ENCODE assay signal across 15 cellular contexts in the genomic region with DNA sequence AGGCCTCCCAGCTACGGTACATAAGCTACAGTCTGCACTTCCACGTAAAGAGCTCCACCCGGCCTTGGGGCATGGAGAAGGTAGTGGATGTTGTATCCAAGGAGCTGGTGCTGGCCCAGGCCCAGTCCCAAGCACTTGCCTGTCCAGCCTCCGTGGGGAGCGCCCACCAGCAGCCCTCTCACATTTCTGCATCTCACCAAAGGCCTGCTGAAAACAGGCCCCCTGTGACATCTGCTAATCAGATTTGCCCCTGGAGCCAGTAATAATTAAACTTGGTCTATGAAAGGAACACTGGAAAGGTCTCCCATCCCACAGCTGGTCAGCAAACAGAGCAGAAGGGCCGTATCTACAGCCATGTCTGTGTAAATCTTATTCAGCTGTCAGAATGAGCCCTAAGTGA.
DNase-seq lines count a peak whose midpoint lies in the region; ATAC-seq, FAIRE-seq and TF ChIP-seq lines count a peak whose summit lies in the region.
"Had no signal": no experiment of that assay in that cellular context is flagged by ENCODE, and none has a peak within 500 bp of the region (broad histone marks: within the 10 kb centered on the region; RNA-seq: fewer than 3 reads in every experiment).

No MANE protein-coding gene starts in this region.

- no peaks in the 10 kb centered on the region for H4K20me1 ChIP-seq in H1 (replicated peaks in 1 of 2; ENCODE audit: control insufficient read depth in 1 of 2, insufficient read depth in 2 of 2, low read length in 2 of 2)

- TF ChIP-seq POLR2A in NB4 (IDR thresholded peaks at IDR 0.05; ENCODE audit: extremely low read depth, insufficient read length): no peak
- TF ChIP-seq POLR2A in H1 (IDR thresholded peaks at IDR 0.05; ENCODE audit: control extremely low read depth in 1 of 2, low read depth in 2 of 2, low read length in 2 of 2): no peak
- no peak for TF ChIP-seq POLR2A in testis (IDR thresholded peaks at IDR 0.05)

- TF ChIP-seq RAD21 in H1 (IDR thresholded peaks at IDR 0.05 in 1 of 2, conservative IDR thresholded peaks at IDR 0.05 in 1 of 2; ENCODE audit: low read depth in 2 of 2, low read length in 2 of 2): no peak

- no peak overlapping the region for H3K56ac ChIP-seq in H1 (replicated peaks; ENCODE audit: insufficient read length, low read depth, low read length)

- intact Hi-C loops in testis (cut with DNase I; ENCODE audit: low total_unique reads): loop anchor here (10.0 kb wide), 1 partner anchor 87 kb away; no protein-coding TSS in a partner anchor

- DNase-seq in NB4 (ENCODE audit: low read depth) (peak; percentile 18), H1 (ENCODE audit: low read depth in 1 of 2, low spot score in 2 of 2) (no peak), testis (no peak), COLO668 (lab: John Stamatoyannopoulos, UW; ENCODE audit: unreplicated experiment) (no peak)
- DNase-seq: activated CD4-positive, alpha-beta T cell treated with anti-CD3 and anti-CD28 coated beads, Interleukin-2, amount 10 ng/mL, durations not matched to agents 24 days and 14 days; GF-D8; stimulated activated CD8-positive, alpha-beta memory T cell treated with anti-CD3 and anti-CD28 coated beads, Interleukin-4, amount 100 ng/mL, for 48 hours; T-cell had no signal

- H3K4me1 ChIP-seq in H1 (replicated peaks in 1 of 4; ENCODE audit: control insufficient read depth in 3 of 4, insufficient read depth in 4 of 4, low read length in 3 of 4): peaks cover 0 to 11% (median 8%) of the 10 kb centered on the region in 4 experiments; a peak in 6 of 7 replicates
- H3K4me1 ChIP-seq in muscle layer of colon (ENCODE audit: insufficient read depth, low read length): peaks cover 44% of the 10 kb centered on the region
- H3K4me1 ChIP-seq in testis: peaks cover 15% of the 10 kb centered on the region

- CTCF ChIA-PET in H1 (lab: Charles Lee; ENCODE audit: partially characterized antibody): interaction anchor here (0.9 to 1.5 kb wide), 2 partner anchors 11 to 15 kb away, joined by 3 to 5 read pairs; no protein-coding TSS in a partner anchor

- no peak overlapping the region for H3K4me2 ChIP-seq in H1 (ENCODE audit: insufficient read depth in 1 of 2, low read depth in 2 of 2, low read length in 2 of 2)
- H3K4me2 ChIP-seq: KMS-11 had no signal

- no peak overlapping the region for H4K5ac ChIP-seq in H1 (ENCODE audit: insufficient read length, low read depth, low read length)

- no peak for FAIRE-seq in H1 (lab: Jason Lieb, UNC)

- H3K36me3 ChIP-seq in H1 (ENCODE audit: control insufficient read depth in 2 of 4, insufficient read depth in 4 of 4, low read length in 3 of 4) (peaks cover 0 to 5% (median 0%) of the 10 kb centered on the region in 4 experiments; a peak in 1 of 8 replicates), muscle layer of colon (ENCODE audit: insufficient read depth, low read length) (no peaks in the 10 kb centered on the region), testis (ENCODE audit: low read depth, missing control alignments) (no peaks in the 10 kb centered on the region)

- no peaks in the 10 kb centered on the region for H3K27me3 ChIP-seq in H1 (replicated peaks in 1 of 4; ENCODE audit: control insufficient read depth in 3 of 4, extremely low read depth in 1 of 4, insufficient read depth in 3 of 4, low read length in 3 of 4)
- no peaks in the 10 kb centered on the region for H3K27me3 ChIP-seq in muscle layer of colon (ENCODE audit: control insufficient read depth in 1 of 2, insufficient read depth in 2 of 2, low read length in 2 of 2)
- no peaks in the 10 kb centered on the region for H3K27me3 ChIP-seq in testis

- TF ChIP-seq CTCF in NB4 (IDR thresholded peaks at IDR 0.05; ENCODE audit: low read depth, low read length) (no peak), H1 (IDR thresholded peaks at IDR 0.05; ENCODE audit: control extremely low read depth in 1 of 3, insufficient read depth in 1 of 3, low read depth in 1 of 3, low read length in 3 of 3) (no peak), testis (IDR thresholded peaks at IDR 0.05) (no peak)

- peaks cover 7% of the 10 kb centered on the region; the same call in 1 of the 2 replicates for H3K79me1 ChIP-seq in H1 (ENCODE audit: low read depth, low read length)

- H3K9ac ChIP-seq in H1 (replicated peaks in 1 of 4; ENCODE audit: extremely low read depth in 1 of 4, low read depth in 3 of 4, low read length in 3 of 4) (no peak overlapping the region), muscle layer of colon (ENCODE audit: low read length) (no peak overlapping the region)
- H3K9ac ChIP-seq: KMS-11 had no signal

- no peak for TF ChIP-seq EP300 in H1 (IDR thresholded peaks at IDR 0.05; ENCODE audit: borderline replicate concordance in 1 of 2, low read depth in 2 of 2, low read length in 2 of 2)

- H3K27ac ChIP-seq in H1 (ENCODE audit: low read depth, low read length) (no peak overlapping the region), muscle layer of colon (ENCODE audit: low read depth, low read length) (peak overlapping the region; percentile 36), testis (peak overlapping the region; percentile 41 to 71)
- H3K27ac ChIP-seq: C4-2B, KMS-11 had no signal

- peak overlapping the region; percentile 22; the same call in 1 of the 2 replicates for H2BK5ac ChIP-seq in H1 (ENCODE audit: low read depth, low read length)

- H2BK120ac ChIP-seq in H1 (replicated peaks; ENCODE audit: low read depth, low read length): no peak overlapping the region

- H3K9me3 ChIP-seq in H1 (ENCODE audit: insufficient read depth in 2 of 2, low read depth in 1 of 2, low read length in 1 of 2) (peaks cover 0 to 7% of the 10 kb centered on the region in 2 experiments; a peak in 2 of 4 replicates), muscle layer of colon (ENCODE audit: low read length) (no peaks in the 10 kb centered on the region), testis (no peaks in the 10 kb centered on the region)

- peaks cover 3% of the 10 kb centered on the region; the same call in 1 of the 2 replicates for H3K23me2 ChIP-seq in H1 (ENCODE audit: low read depth, low read length)

- no peak overlapping the region for H3K23ac ChIP-seq in H1 (ENCODE audit: insufficient read length)

- peaks cover 0 to 24% of the 10 kb centered on the region in 2 experiments; a peak in 2 of 4 replicates for H3K79me2 ChIP-seq in H1 (ENCODE audit: control insufficient read depth in 1 of 2, insufficient read depth in 2 of 2, low read length in 2 of 2)

- H2BK15ac ChIP-seq in H1 (ENCODE audit: low read length): no peak overlapping the region

- POLR2A ChIA-PET in H1 (lab: Charles Lee; ENCODE audit: partially characterized antibody): interaction anchor here (0.7 kb wide), 1 partner anchor 102 kb away, joined by 3 read pairs; no protein-coding TSS in a partner anchor

- no peak overlapping the region for H3K14ac ChIP-seq in H1 (ENCODE audit: insufficient read length)

- ATAC-seq in HG03039 (IDR thresholded peaks at IDR 0.05; ENCODE audit: unreplicated experiment) (no peak), GM19328 (IDR thresholded peaks at IDR 0.05; ENCODE audit: unreplicated experiment) (no peak), GM21381 (IDR thresholded peaks at IDR 0.05; ENCODE audit: unreplicated experiment) (no peak)
- ATAC-seq: natural killer cell treated with Interleukin-12 subunit alpha and Interleukin-12 subunit beta and Interleukin-15 and Interleukin-18, amount 100 ng/mL, for 72 hours; T-cell had no signal

- peak overlapping the region; percentile 13 for H4K91ac ChIP-seq in H1 (replicated peaks; ENCODE audit: insufficient read length, low read length)

- 93% methylated on average over 6 of the region's 6 CpGs; no CpG with 5 or more reads in 1 of the 2 experiments for WGBS in H1 (ENCODE audit: extremely low coverage in 1 of 2, insufficient coverage in 1 of 2, insufficient read length in 1 of 2, insufficient replicate concordance in 2 of 2, low coverage in 1 of 2, low lambda C conversion rate in 2 of 2, missing lambda C conversion rate in 1 of 2), 2 experiments
- WGBS in testis, 2 donors: 66 to 80% methylated on average over 1 to 6 of the region's 6 CpGs

- H3K4me3 ChIP-seq in NB4 (ENCODE audit: low read depth, low read length): no peak overlapping the region
- H3K4me3 ChIP-seq in H1 (ENCODE audit: extremely low read depth in 1 of 4, insufficient read depth in 2 of 4, low read depth in 3 of 4, low read length in 4 of 4): no peak overlapping the region
- H3K4me3 ChIP-seq in muscle layer of colon (ENCODE audit: low read depth in 1 of 2, low read length in 2 of 2): no peak overlapping the region
- no peak overlapping the region for H3K4me3 ChIP-seq in testis

- H3K4ac ChIP-seq in H1 (replicated peaks; ENCODE audit: insufficient read length, low read depth, low read length): no peak overlapping the region

- no peak overlapping the region for H2BK20ac ChIP-seq in H1 (ENCODE audit: low read length)

- H4K8ac ChIP-seq in H1 (ENCODE audit: extremely low read depth, insufficient read depth, low read length): no peak overlapping the region

- no peak overlapping the region for H2BK12ac ChIP-seq in H1 (ENCODE audit: low read depth, low read length)

- H3K18ac ChIP-seq in H1 (ENCODE audit: extremely low read depth, low read length): no peak overlapping the region

- H2AK5ac ChIP-seq in H1 (ENCODE audit: low read depth, low read length): 0 out of 2 replicates have a peak overlapping the region, but pooled peaks have one; percentile 7

- no peak overlapping the region for H2AFZ ChIP-seq in H1 (ENCODE audit: low read length)

TF ChIP-seq in H1, 55 proteins besides CTCF, POLR2A, EP300 and RAD21:
- no peak for TF ChIP-seq CBX8 (IDR thresholded peaks at IDR 0.05; ENCODE audit: borderline replicate concordance, low read depth, low read length)
- no peak for TF ChIP-seq FOSL1 (IDR thresholded peaks at IDR 0.05; ENCODE audit: insufficient read depth, low read depth, low read length)
- no peak for TF ChIP-seq USF2 (IDR thresholded peaks at IDR 0.05; ENCODE audit: low read length)
- no peak for TF ChIP-seq CHD2 (IDR thresholded peaks at IDR 0.05; ENCODE audit: low read length)
- no peak for TF ChIP-seq RNF2 (IDR thresholded peaks at IDR 0.05; ENCODE audit: borderline replicate concordance, low read depth, low read length, missing control alignments, poor library complexity, severe bottlenecking)
- TF ChIP-seq SIN3A (conservative IDR thresholded peaks at IDR 0.05 in 1 of 2, IDR thresholded peaks at IDR 0.05 in 1 of 2; ENCODE audit: low read depth in 1 of 2, low read length in 2 of 2): no peak
TF ChIP-seq in H1: peak in this region for 0.
